ENCODE assay signal across 20 cellular contexts in genomic region chr12:98852181-98852580, GRCh38.
A peak's percentile ranks its signal among the peaks of the same experiment; 100 is the strongest.
DNase-seq lines count a peak whose midpoint lies in the region; ATAC-seq and TF ChIP-seq lines count a peak whose summit lies in the region.
"Had no signal": no experiment of that assay in that cellular context is flagged by ENCODE, and none has a peak within 500 bp of the region (broad histone marks: within the 10 kb centered on the region; RNA-seq: fewer than 3 reads in every experiment).

No MANE protein-coding gene starts in this region.

- H3K27ac ChIP-seq in dorsolateral prefrontal cortex (peak overlapping the region in 53 of 59 donors; percentile 2 to 80 (median 62)), gastrocnemius medialis (no peak overlapping the region)
- H3K27ac ChIP-seq: A549 had no signal

- no peaks in the 10 kb centered on the region for H3K27me3 ChIP-seq in dorsolateral prefrontal cortex
- H3K27me3 ChIP-seq in gastrocnemius medialis = no peaks in the 10 kb centered on the region

- TF ChIP-seq CTCF in dorsolateral prefrontal cortex (IDR thresholded peaks at IDR 0.05 in 54 of 56, conservative IDR thresholded peaks at IDR 0.05 in 2 of 56; ENCODE audit: low read depth in 1 of 56, partially characterized antibody in 56 of 56) (no peak), gastrocnemius medialis (IDR thresholded peaks at IDR 0.05 in 4 of 5, conservative IDR thresholded peaks at IDR 0.05 in 1 of 5) (no peak)

- ATAC-seq in HG02884 (IDR thresholded peaks at IDR 0.05; ENCODE audit: unreplicated experiment) = no peak
- no peak for ATAC-seq in gastrocnemius medialis
- ATAC-seq: A549, GM23338, HCT116 had no signal

- in situ Hi-C loops in gastrocnemius medialis (cut with MboI; ENCODE audit: low sequenced_read_pairs in 4 of 4) = no loop called here

- H3K4me3 ChIP-seq in dorsolateral prefrontal cortex = no peak overlapping the region
- H3K4me3 ChIP-seq in gastrocnemius medialis = no peak overlapping the region
- H3K4me3 ChIP-seq: A549, GM23338 had no signal

- TF ChIP-seq POLR2A in gastrocnemius medialis (IDR thresholded peaks at IDR 0.05) = no peak

- intact Hi-C loops in dorsolateral prefrontal cortex (cut with DNase I) = loop anchor here in 1 of 2 donors (5.0 kb wide), 1 partner anchor 40 kb away; no protein-coding TSS in a partner anchor
- intact Hi-C loops in gastrocnemius medialis (cut with DNase I; ENCODE audit: low total_unique reads) = no loop called here

- no peaks in the 10 kb centered on the region for H3K9me3 ChIP-seq in gastrocnemius medialis
- H3K9me3 ChIP-seq: A549 had no signal

- H3K36me3 ChIP-seq in gastrocnemius medialis = no peaks in the 10 kb centered on the region

- no peaks in the 10 kb centered on the region for H3K4me1 ChIP-seq in gastrocnemius medialis
- H3K4me1 ChIP-seq: A549 had no signal

- DNase-seq in Ammon's horn (ENCODE audit: low spot score) = peak; percentile 40
- peak; percentile 38 for DNase-seq in NCI-H446 treated with DMSO at 0.1 percent for 48 hours (lab: John Stamatoyannopoulos, UW)
- DNase-seq in dorsolateral prefrontal cortex = no peak
- peak; percentile 20 for DNase-seq in occipital lobe (lab: John Stamatoyannopoulos, UW)
- DNase-seq in mesenteric fat pad (ENCODE audit: low spot score) = no peak
- DNase-seq in gastrocnemius medialis = no peak
- DNase-seq: 8988T; ACHN; AML-193; C1 segment of cervical spinal cord; Calu3; CD4-positive, alpha-beta memory T cell; COR-L47; DMS53; DMS79 treated with DMSO at 0.1 percent for 48 hours; H9 had no signal

Comparison
In these comparisons a context has a peak if more than half of its experiments do, and no peak if none do; other contexts are left out.
1. DNase-seq: peak in Ammon's horn (single experiment), NCI-H446 treated with DMSO at 0.1 percent for 48 hours (single experiment) and occipital lobe (single experiment); none in dorsolateral prefrontal cortex (0 of 10), mesenteric fat pad (single experiment) and gastrocnemius medialis (0 of 2).
2. H3K27ac ChIP-seq: peak in dorsolateral prefrontal cortex (53 of 59); none in gastrocnemius medialis (0 of 4).